ENCODE assay signal across 24 cellular contexts in the genomic region with DNA sequence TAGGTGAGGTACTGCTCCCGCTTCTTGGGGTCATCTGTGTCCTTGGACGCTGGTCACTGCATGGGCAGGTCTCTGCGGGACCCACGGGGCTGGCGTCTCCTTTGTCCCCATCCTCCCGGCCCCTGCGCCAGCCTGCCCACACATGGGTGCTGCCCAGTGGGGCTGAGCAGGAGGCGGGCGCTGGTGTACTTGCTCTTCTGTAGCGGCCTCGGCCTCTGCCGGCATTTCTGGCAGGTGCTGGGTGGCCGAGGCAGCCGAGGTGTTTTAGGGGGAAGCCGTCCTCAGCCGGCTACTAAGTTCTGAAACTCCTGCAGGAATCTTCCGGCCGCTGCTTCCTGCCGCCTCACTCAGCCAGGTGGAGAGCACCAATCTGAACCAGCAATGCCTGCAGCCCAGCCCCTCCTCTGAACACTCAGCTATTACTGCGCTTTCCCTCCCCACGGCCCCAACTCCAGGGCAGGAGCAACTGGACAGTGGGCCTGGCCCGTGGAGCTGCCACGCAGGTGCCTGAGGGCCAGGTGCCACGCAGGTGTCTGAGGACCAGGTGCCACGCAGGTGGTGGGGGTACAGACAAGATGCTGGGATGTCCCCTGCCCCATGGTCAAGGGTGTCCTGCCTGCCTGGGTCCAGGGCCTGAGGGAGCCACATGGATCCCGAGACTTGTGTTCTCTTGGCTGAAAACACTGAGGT.
"Had no signal": no experiment of that assay in that cellular context is flagged by ENCODE, and none has a peak within 500 bp of the region (broad histone marks: within the 10 kb centered on the region; RNA-seq: fewer than 3 reads in every experiment).

No MANE protein-coding gene starts in this region.

- H3K4me1 Mint-ChIP-seq: activated naive CD4-positive, alpha-beta T cell treated with anti-CD3 and anti-CD28 coated beads, Interleukin-2, amount 50 U/mL, for 24 hours; activated naive CD8-positive, alpha-beta T cell treated with anti-CD3 and anti-CD28 coated beads, Interleukin-2, amount 50 U/mL, for 24 hours; central memory CD8-positive, alpha-beta T cell; WTC11 had no signal

- H3K36me3 Mint-ChIP-seq: natural killer cell treated with Interleukin-12 subunit alpha and Interleukin-12 subunit beta and Interleukin-15 and Interleukin-18, amount 100 ng/mL, for 72 hours had no signal

- H3K9me3 Mint-ChIP-seq: activated CD8-positive, alpha-beta T cell treated with anti-CD3 and anti-CD28 coated beads for 36 hours; activated naive CD4-positive, alpha-beta T cell treated with anti-CD3 and anti-CD28 coated beads, Interleukin-2, amount 50 U/mL, for 24 hours; activated naive CD8-positive, alpha-beta T cell treated with anti-CD3 and anti-CD28 coated beads, Interleukin-2, amount 50 U/mL, for 24 hours; activated T-helper 2 cell treated with anti-CD3 and anti-CD28 coated beads, Interferon-gamma antibody, Interleukin-2, Interleukin-4, amounts not matched to agents 10 μg/mL and 5 μg/mL and 100 μg/mL, durations not matched to agents 14 hours and 24 hours and 36 hours; central memory CD8-positive, alpha-beta T cell; natural killer cell treated with Interleukin-12 subunit alpha and Interleukin-12 subunit beta and Interleukin-15 and Interleukin-18, amount 100 ng/mL, for 72 hours; stimulated activated naive CD8-positive, alpha-beta T cell treated with anti-CD3 and anti-CD28 coated beads, Interleukin-15, Interleukin-2, amounts not matched to agents 100 ng/mL and 50 ng/mL, for 24 hours; WTC11 had no signal

- H3K4me3 Mint-ChIP-seq: activated CD8-positive, alpha-beta T cell treated with anti-CD3 and anti-CD28 coated beads for 36 hours; activated naive CD4-positive, alpha-beta T cell treated with anti-CD3 and anti-CD28 coated beads, Interleukin-2, amount 50 U/mL, for 24 hours; activated naive CD8-positive, alpha-beta T cell treated with anti-CD3 and anti-CD28 coated beads, Interleukin-2, amount 50 U/mL, for 24 hours; central memory CD8-positive, alpha-beta T cell; natural killer cell treated with Interleukin-12 subunit alpha and Interleukin-12 subunit beta and Interleukin-15 and Interleukin-18, amount 100 ng/mL, for 72 hours; stimulated activated naive CD8-positive, alpha-beta T cell treated with anti-CD3 and anti-CD28 coated beads, Interleukin-15, Interleukin-2, amounts not matched to agents 100 ng/mL and 50 ng/mL, for 24 hours; WTC11 had no signal

- H3K27me3 ChIP-seq: left lung, uterus had no signal

- H3K27ac ChIP-seq: epithelial cell of prostate, left lung, lower lobe of right lung, skin epidermis, thoracic aorta, uterus had no signal

- ATAC-seq: activated CD8-positive, alpha-beta T cell treated with anti-CD3 and anti-CD28 coated beads for 36 hours; activated naive CD8-positive, alpha-beta T cell treated with anti-CD3 and anti-CD28 coated beads, Interleukin-2, amount 50 U/mL, for 24 hours; left lung; sciatic nerve; WTC11 had no signal

- H3K9me3 ChIP-seq: left lung, lower lobe of right lung, thoracic aorta, uterus had no signal

- H3K4me1 ChIP-seq: left lung, lower lobe of right lung, uterus had no signal

- H3K27ac Mint-ChIP-seq: activated CD8-positive, alpha-beta T cell treated with anti-CD3 and anti-CD28 coated beads for 36 hours; activated naive CD4-positive, alpha-beta T cell treated with anti-CD3 and anti-CD28 coated beads, Interleukin-2, amount 50 U/mL, for 24 hours; activated naive CD8-positive, alpha-beta T cell treated with anti-CD3 and anti-CD28 coated beads, Interleukin-2, amount 50 U/mL, for 24 hours; activated T-helper 2 cell treated with anti-CD3 and anti-CD28 coated beads, Interferon-gamma antibody, Interleukin-2, Interleukin-4, amounts not matched to agents 10 μg/mL and 5 μg/mL and 100 μg/mL, durations not matched to agents 14 hours and 24 hours and 36 hours; natural killer cell treated with Interleukin-12 subunit alpha and Interleukin-12 subunit beta and Interleukin-15 and Interleukin-18, amount 100 ng/mL, for 72 hours; stimulated activated naive CD8-positive, alpha-beta T cell treated with anti-CD3 and anti-CD28 coated beads, Interleukin-15, Interleukin-2, amounts not matched to agents 100 ng/mL and 50 ng/mL, for 24 hours; WTC11 had no signal

- H3K4me3 ChIP-seq: left lung, lower lobe of right lung, skin epidermis, thoracic aorta, uterus had no signal

- H3K36me3 ChIP-seq: uterus had no signal

- H3K27me3 Mint-ChIP-seq: activated CD8-positive, alpha-beta T cell treated with anti-CD3 and anti-CD28 coated beads for 36 hours; activated naive CD4-positive, alpha-beta T cell treated with anti-CD3 and anti-CD28 coated beads, Interleukin-2, amount 50 U/mL, for 24 hours; activated naive CD8-positive, alpha-beta T cell treated with anti-CD3 and anti-CD28 coated beads, Interleukin-2, amount 50 U/mL, for 24 hours; central memory CD8-positive, alpha-beta T cell; natural killer cell treated with Interleukin-12 subunit alpha and Interleukin-12 subunit beta and Interleukin-15 and Interleukin-18, amount 100 ng/mL, for 72 hours; stimulated activated naive CD8-positive, alpha-beta T cell treated with anti-CD3 and anti-CD28 coated beads, Interleukin-15, Interleukin-2, amounts not matched to agents 100 ng/mL and 50 ng/mL, for 24 hours had no signal

- DNase-seq: activated CD4-positive, alpha-beta T cell treated with anti-CD3 and anti-CD28 coated beads, Interleukin-2, amount 50 U/mL, for 1 hour; activated CD8-positive, alpha-beta T cell treated with anti-CD3 and anti-CD28 coated beads for 36 hours; activated naive CD8-positive, alpha-beta T cell treated with anti-CD3 and anti-CD28 coated beads, Interleukin-2, amount 50 U/mL, for 24 hours; activated T-cell treated with anti-CD3 and anti-CD28 coated beads, Interleukin-2, amount 50 U/mL, for 48 hours; amygdala; effector CD8-positive, alpha-beta T cell; kidney glomerular epithelial cell; lower lobe of right lung; mesendoderm; stimulated activated CD4-positive, alpha-beta T cell treated with anti-CD3 and anti-CD28 coated beads, Interleukin-12 subunit alpha, Interleukin-12 subunit beta, amount 100 ng/mL, for 4 hours; stimulated activated CD4-positive, alpha-beta T cell treated with anti-CD3 and anti-CD28 coated beads, Interleukin-4, amount 100 ng/mL, for 1 hour; trophoblast cell; uterus had no signal
